In the genomic region with DNA sequence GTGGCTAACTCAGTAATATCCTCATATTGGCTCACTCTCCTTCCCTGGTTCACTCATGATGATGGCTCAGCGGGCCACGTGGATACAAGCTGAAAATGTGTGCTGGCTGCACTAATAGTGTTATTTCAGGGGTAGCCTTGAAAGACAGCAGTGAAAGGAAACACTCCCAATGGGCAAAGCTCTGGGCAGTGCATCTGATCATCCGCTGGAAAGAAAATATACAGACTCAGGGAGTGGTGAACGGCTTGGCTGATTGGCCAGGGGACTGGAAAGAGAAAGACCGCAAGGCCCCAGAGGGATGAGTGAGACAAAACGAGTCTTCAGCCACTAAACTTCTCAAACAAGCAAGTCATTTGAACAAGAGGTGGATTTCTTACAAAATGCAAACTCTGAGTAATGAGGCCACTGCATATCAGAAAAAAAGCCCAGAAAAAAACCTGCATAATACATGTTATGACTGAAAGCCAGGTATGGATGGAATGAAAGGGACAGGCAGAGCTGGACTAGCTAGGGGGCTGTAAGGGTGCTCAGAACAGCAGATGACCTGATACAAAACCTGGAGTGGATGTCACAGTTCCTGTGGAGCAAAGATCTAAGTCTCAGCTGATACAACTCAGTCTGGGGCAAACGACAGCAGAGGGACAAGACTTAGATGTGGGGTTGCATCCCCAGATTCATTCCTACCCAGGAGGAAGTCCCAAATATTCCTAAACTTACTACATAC, we compare ENCODE assay signal across 9 cellular contexts. TPM values are rescaled to one million over a fixed set of nuclear protein-coding genes. Genes with fewer than 3 reads are reported as not detected.
DNase-seq lines count a peak whose midpoint lies in the region; ATAC-seq and TF ChIP-seq lines count a peak whose summit lies in the region.
"Had no signal": no experiment of that assay in that cellular context is flagged by ENCODE, and none has a peak within 500 bp of the region (broad histone marks: within the 10 kb centered on the region; RNA-seq: fewer than 3 reads in every experiment).

No MANE protein-coding gene starts in this region.

- POLR2A ChIA-PET in HEK293 (lab: Yijun Ruan, JAX): no interaction called here
- POLR2A ChIA-PET in naive thymus-derived CD8-positive, alpha-beta T cell (lab: Charles Lee): interaction anchor here (0.7 to 5.2 kb wide), 9 partner anchors 11 to 230 kb away, joined by 3 to 51 read pairs (median 5); no protein-coding TSS in a partner anchor

- H3K4me1 ChIP-seq in HEK293 (ENCODE audit: control insufficient read depth, insufficient read depth, low read length) (no peaks in the 10 kb centered on the region; the same call in 1 of the 2 replicates), RWPE2 (ENCODE audit: insufficient read depth, poor library complexity, severe bottlenecking) (peaks cover 16% of the 10 kb centered on the region)

- no peak for DNase-seq in RWPE2 (ENCODE audit: low spot score)
- no peak for DNase-seq in naive thymus-derived CD8-positive, alpha-beta T cell
- no peak for DNase-seq in H7
- no peak for DNase-seq in COLO668 (lab: John Stamatoyannopoulos, UW; ENCODE audit: unreplicated experiment)
- DNase-seq in SW 1271 (lab: John Stamatoyannopoulos, UW): no peak
- DNase-seq: activated CD4-positive, alpha-beta T cell treated with anti-CD3 and anti-CD28 coated beads for 1 hour had no signal

- no peaks in the 10 kb centered on the region for H3K9me3 Mint-ChIP-seq in naive thymus-derived CD8-positive, alpha-beta T cell

- H3K4me1 Mint-ChIP-seq in naive thymus-derived CD8-positive, alpha-beta T cell: peaks cover 36 to 66% (median 55%) of the 10 kb centered on the region in 4 donors

- peaks cover 0 to 8% of the 10 kb centered on the region in 2 experiments; a peak in 1 of 3 replicates for H3K36me3 ChIP-seq in HEK293 (ENCODE audit: control insufficient read depth in 2 of 2, insufficient read depth in 1 of 2, low read length in 2 of 2)
- H3K36me3 ChIP-seq in RWPE2 (ENCODE audit: low read depth): no peaks in the 10 kb centered on the region; the same call in 1 of the 2 replicates
- H3K36me3 ChIP-seq in H7 (replicated peaks; ENCODE audit: control insufficient read depth, insufficient read depth, low read length): no peaks in the 10 kb centered on the region

- ATAC-seq in GM18861 (IDR thresholded peaks at IDR 0.05; ENCODE audit: unreplicated experiment) (peak; percentile 20), RWPE2 (ENCODE audit: low read depth) (peak; percentile 17), GM21526 (IDR thresholded peaks at IDR 0.05; ENCODE audit: low FRiP score, unreplicated experiment) (no peak)
- ATAC-seq in naive thymus-derived CD8-positive, alpha-beta T cell: no peak

- H3K27ac ChIP-seq in HEK293 (ENCODE audit: extremely low read depth, low read depth, low read length) (no peak overlapping the region), RWPE2 (ENCODE audit: poor library complexity, severe bottlenecking) (peak overlapping the region; percentile 56)

- H3K27me3 Mint-ChIP-seq in naive thymus-derived CD8-positive, alpha-beta T cell: no peaks in the 10 kb centered on the region

- H3K9me3 ChIP-seq in HEK293 (ENCODE audit: control insufficient read depth, insufficient read depth, low read depth, low read length) (no peaks in the 10 kb centered on the region), RWPE2 (ENCODE audit: severe bottlenecking) (no peaks in the 10 kb centered on the region)

- H3K4me3 ChIP-seq in HEK293 (ENCODE audit: low read depth, low read length) (no peak overlapping the region), RWPE2 (ENCODE audit: severe bottlenecking) (no peak overlapping the region), H7 (ENCODE audit: insufficient read depth, low read depth, low read length) (no peak overlapping the region)

- H3K27ac Mint-ChIP-seq in naive thymus-derived CD8-positive, alpha-beta T cell: peak overlapping the region in 9 of 10 donors; percentile 43 to 88 (median 80)

- peak overlapping the region in 3 of 10 donors; percentile 4 to 26 (median 15) for H3K4me3 Mint-ChIP-seq in naive thymus-derived CD8-positive, alpha-beta T cell

- H3K27me3 ChIP-seq in RWPE2 (ENCODE audit: insufficient read depth, poor library complexity, severe bottlenecking): no peaks in the 10 kb centered on the region
- H3K27me3 ChIP-seq in H7 (ENCODE audit: control insufficient read depth, insufficient read depth, low read length): no peaks in the 10 kb centered on the region

- peaks cover 0 to 17% (median 6%) of the 10 kb centered on the region in 3 donors for H3K36me3 Mint-ChIP-seq in naive thymus-derived CD8-positive, alpha-beta T cell

- TF ChIP-seq CTCF in HEK293 (tag by site-specific recombination; IDR thresholded peaks at IDR 0.05) (no peak), RWPE2 (IDR thresholded peaks at IDR 0.05; ENCODE audit: poor library complexity, severe bottlenecking) (no peak)

- CTCF ChIA-PET in HEK293 (lab: Yijun Ruan, JAX): interaction anchor here (0.6 to 6.3 kb wide), 6 partner anchors 11 to 293 kb away, joined by 3 to 57 read pairs (median 4); no protein-coding TSS in a partner anchor

TF ChIP-seq in HEK293, 187 proteins besides CTCF, POLR2A, EP300 and RAD21 (continues in another document):
- TF ChIP-seq ZNF157 (tag by site-specific recombination; IDR thresholded peaks at IDR 0.05) (no peak), ZNF174 (tag by site-specific recombination; IDR thresholded peaks at IDR 0.05) (no peak), ZNF112 (tag by site-specific recombination; IDR thresholded peaks at IDR 0.05) (no peak), SP3 (tag by site-specific recombination; IDR thresholded peaks at IDR 0.05) (no peak), ZBTB48 (tag by site-specific recombination; IDR thresholded peaks at IDR 0.05) (peak; percentile 51; the same call in 1 of the 2 replicates), ZNF76 (tag by site-specific recombination; IDR thresholded peaks at IDR 0.05; ENCODE audit: borderline replicate concordance, low read depth) (no peak), PATZ1 (tag by site-specific recombination; IDR thresholded peaks at IDR 0.05) (no peak), ZNF121 (tag by site-specific recombination; IDR thresholded peaks at IDR 0.05) (no peak), ZNF354C (tag by site-specific recombination; IDR thresholded peaks at IDR 0.05; ENCODE audit: borderline replicate concordance, low read depth) (no peak), ZNF148 (tag by site-specific recombination; IDR thresholded peaks at IDR 0.05; ENCODE audit: borderline replicate concordance) (no peak), RBAK (tag by site-specific recombination; IDR thresholded peaks at IDR 0.05) (no peak), MYNN (tag by site-specific recombination; IDR thresholded peaks at IDR 0.05; ENCODE audit: borderline replicate concordance) (peak; percentile 28; the same call in 1 of the 2 replicates), GLI4 (tag by site-specific recombination; IDR thresholded peaks at IDR 0.05) (no peak), ZNF701 (tag by site-specific recombination; IDR thresholded peaks at IDR 0.05) (no peak), OVOL3 (tag by site-specific recombination; IDR thresholded peaks at IDR 0.05) (no peak), ZNF2 (tag by site-specific recombination; IDR thresholded peaks at IDR 0.05) (no peak), ZNF184 (tag by site-specific recombination; IDR thresholded peaks at IDR 0.05) (no peak)
- TF ChIP-seq, protein P1, sequence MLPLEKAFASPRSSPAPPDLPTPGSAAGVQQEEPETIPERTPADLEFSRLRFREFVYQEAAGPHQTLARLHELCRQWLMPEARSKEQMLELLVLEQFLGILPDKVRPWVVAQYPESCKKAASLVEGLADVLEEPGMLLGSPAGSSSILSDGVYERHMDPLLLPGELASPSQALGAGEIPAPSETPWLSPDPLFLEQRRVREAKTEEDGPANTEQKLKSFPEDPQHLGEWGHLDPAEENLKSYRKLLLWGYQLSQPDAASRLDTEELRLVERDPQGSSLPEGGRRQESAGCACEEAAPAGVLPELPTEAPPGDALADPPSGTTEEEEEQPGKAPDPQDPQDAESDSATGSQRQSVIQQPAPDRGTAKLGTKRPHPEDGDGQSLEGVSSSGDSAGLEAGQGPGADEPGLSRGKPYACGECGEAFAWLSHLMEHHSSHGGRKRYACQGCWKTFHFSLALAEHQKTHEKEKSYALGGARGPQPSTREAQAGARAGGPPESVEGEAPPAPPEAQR (tag by site-specific recombination; IDR thresholded peaks at IDR 0.05): no peak

RNA-seq across cellular contexts. Expression of gene CMTM6, which starts 33.3 kb away (rescaled TPM):
- total RNA-seq in naive thymus-derived CD8-positive, alpha-beta T cell: 10 to 100 TPM; 26.2 to 29.7 TPM
- 10 to 100 TPM; 36.2 to 61.4 (median 40.0) TPM for polyA plus RNA-seq in naive thymus-derived CD8-positive, alpha-beta T cell
- total RNA-seq in H7 (2014; rRNA removed; shearing (Covaris generic)): 48.2 and 53.9 TPM in 2 replicates

Comparison
In these comparisons a context has a peak if more than half of its experiments do, and no peak if none do; other contexts are left out.
1. ATAC-seq: peak in GM18861 (single experiment) and RWPE2 (single experiment); none in naive thymus-derived CD8-positive, alpha-beta T cell (0 of 2) and GM21526 (single experiment).